ENCODE assay signal across 19 cellular contexts in genomic region chr2:95359035-95359434, GRCh38. TPM values are rescaled to one million over a fixed set of nuclear protein-coding genes. Genes with fewer than 3 reads are reported as not detected.
DNase-seq lines count a peak whose midpoint lies in the region; ATAC-seq and TF ChIP-seq lines count a peak whose summit lies in the region.
"Had no signal": no experiment of that assay in that cellular context is flagged by ENCODE, and none has a peak within 500 bp of the region (broad histone marks: within the 10 kb centered on the region; RNA-seq: fewer than 3 reads in every experiment).

No MANE protein-coding gene starts in this region.

- dilution Hi-C loops in IMR-90 (cut with HindIII; ENCODE audit: low sequenced_read_pairs, unreplicated experiment) (no loop called here), mammary epithelial cell (cut with HindIII; ENCODE audit: low sequenced_read_pairs) (no loop called here)

- CTCF ChIA-PET in IMR-90 (lab: Yijun Ruan, JAX), result interaction anchor here (1.0 kb wide), 1 partner anchor 10 kb away, joined by 5 read pairs; no protein-coding TSS in a partner anchor
- CTCF ChIA-PET in mammary epithelial cell (lab: Charles Lee; ENCODE audit: low non-redundant PET), result interaction anchor here (0.5 to 0.9 kb wide), 2 partner anchors 14 to 167 kb away, joined by 3 to 4 read pairs; no protein-coding TSS in a partner anchor

- H3K23ac ChIP-seq in IMR-90 (ENCODE audit: low read depth, low read length), result no peak overlapping the region

- no peak overlapping the region for H2AK5ac ChIP-seq in IMR-90 (ENCODE audit: low read depth, low read length)

- no peak overlapping the region for H3K18ac ChIP-seq in IMR-90 (ENCODE audit: low read depth, low read length)

- no peak overlapping the region for H2BK20ac ChIP-seq in IMR-90 (ENCODE audit: low read depth, low read length)

- BruUV-seq in IMR-90 (replicated peaks; lab: Mats Ljungman, UMichigan) (no TSS peak), mammary epithelial cell (replicated peaks; lab: Mats Ljungman, UMichigan) (no TSS peak)

- TF ChIP-seq RAD21 in IMR-90 (IDR thresholded peaks at IDR 0.05; ENCODE audit: low read length), result no peak

- DNase-seq in AG09309 (ENCODE audit: low read depth) (peak; percentile 37), IMR-90 (peak; percentile 73), mammary epithelial cell (peak; percentile 59), left lung (no peak), COR-L47 (lab: John Stamatoyannopoulos, UW) (no peak), NCI-H2227 treated with DMSO at 0.1 percent for 48 hours (lab: John Stamatoyannopoulos, UW) (no peak), NCI-H2227 (lab: John Stamatoyannopoulos, UW; ENCODE audit: unreplicated experiment) (no peak), NOMO-1 treated with DMSO at 0.1 percent for 48 hours (lab: John Stamatoyannopoulos, UW; ENCODE audit: unreplicated experiment) (no peak)
- DNase-seq: activated CD4-positive, alpha-beta memory T cell treated with anti-CD3 and anti-CD28 coated beads for 36 hours; DMS79 treated with DMSO at 0.1 percent for 48 hours; immature natural killer cell; midbrain; NK-92 treated with Interleukin-12 subunit alpha and Interleukin-12 subunit beta, amount 100 ng/mL, for 24 hours; SJCRH30; spleen had no signal

- no CpG with 5 or more reads among the region's 4 CpGs for WGBS in IMR-90 (ENCODE audit: extremely low coverage in 2 of 2, insufficient read length in 1 of 2), 2 experiments
- WGBS in mammary epithelial cell (ENCODE audit: low coverage, missing lambda C conversion rate), result 87% methylated on average over 4 of the region's 4 CpGs

- H2AFZ ChIP-seq in IMR-90 (replicated peaks; ENCODE audit: low read length, poor library complexity) (no peak overlapping the region), mammary epithelial cell (ENCODE audit: low read depth, low read length) (no peak overlapping the region)

- H4K20me1 ChIP-seq in IMR-90 (ENCODE audit: insufficient read depth, low read length) (no peaks in the 10 kb centered on the region), mammary epithelial cell (ENCODE audit: insufficient read depth, low read length) (no peaks in the 10 kb centered on the region)
- H4K20me1 ChIP-seq: BLaER1 had no signal

- H2BK120ac ChIP-seq in IMR-90 (ENCODE audit: low read depth, low read length), result no peak overlapping the region

- H3K4ac ChIP-seq in IMR-90 (ENCODE audit: low read depth, low read length), result no peak overlapping the region

- H2BK15ac ChIP-seq in IMR-90 (ENCODE audit: low read depth, low read length), result no peak overlapping the region

- no peaks in the 10 kb centered on the region for H3K79me1 ChIP-seq in IMR-90 (ENCODE audit: low read depth in 1 of 2, low read length in 2 of 2)

- peaks cover 5% of the 10 kb centered on the region; the same call in 1 of the 2 replicates for H3K4me1 ChIP-seq in IMR-90 (ENCODE audit: control insufficient read depth, insufficient read depth, low read length)
- H3K4me1 ChIP-seq in mammary epithelial cell (ENCODE audit: insufficient read depth, low read length), result no peaks in the 10 kb centered on the region
- no peaks in the 10 kb centered on the region for H3K4me1 ChIP-seq in left lung
- H3K4me1 ChIP-seq: adrenal gland, BLaER1, SJCRH30, spleen had no signal

- H3K36me3 ChIP-seq in IMR-90 (ENCODE audit: control insufficient read depth, insufficient read depth, low read length) (no peaks in the 10 kb centered on the region), mammary epithelial cell (ENCODE audit: insufficient read depth, low read length) (no peaks in the 10 kb centered on the region), left lung (no peaks in the 10 kb centered on the region)
- H3K36me3 ChIP-seq: adrenal gland, BLaER1, gastroesophageal sphincter, neutrophil, SJCRH30, spleen had no signal

- ATAC-seq in IMR-90 (ENCODE audit: low read depth) (peak; percentile 94), left lung (peak; percentile 14)
- ATAC-seq: gastroesophageal sphincter had no signal

- in situ Hi-C loops in IMR-90 (cut with MboI; ENCODE audit: low sequenced_read_pairs) (no loop called here), mammary epithelial cell (cut with MboI; ENCODE audit: low sequenced_read_pairs in 2 of 2) (no loop called here)

- no peak for TF ChIP-seq CTCF in AG09309 (IDR thresholded peaks at IDR 0.05; ENCODE audit: control insufficient read depth, insufficient read depth, low read depth, low read length, missing control alignments)
- no peak for TF ChIP-seq CTCF in IMR-90 (conservative IDR thresholded peaks at IDR 0.05; ENCODE audit: low read depth, low read length)
- no peak for TF ChIP-seq CTCF in mammary epithelial cell (conservative IDR thresholded peaks at IDR 0.05 in 1 of 2, IDR thresholded peaks at IDR 0.05 in 1 of 2; ENCODE audit: extremely low read depth in 1 of 2, insufficient read depth in 1 of 2, low read depth in 1 of 2, low read length in 2 of 2)
- TF ChIP-seq CTCF in left lung (IDR thresholded peaks at IDR 0.05), result no peak

- H2BK5ac ChIP-seq in IMR-90 (ENCODE audit: low read depth, low read length, poor library complexity, severe bottlenecking), result no peak overlapping the region

- no peak overlapping the region for H3K9ac ChIP-seq in IMR-90 (ENCODE audit: low read depth, low read length)
- no peak overlapping the region for H3K9ac ChIP-seq in mammary epithelial cell (ENCODE audit: insufficient read depth, low read length)
- H3K9ac ChIP-seq: BLaER1 had no signal

- H4K8ac ChIP-seq in IMR-90 (ENCODE audit: low read depth in 2 of 2, low read length in 2 of 2), result no peak overlapping the region

- no peak overlapping the region for H2AK9ac ChIP-seq in IMR-90 (replicated peaks; ENCODE audit: low read depth, low read length, poor library complexity)

- no peak for TF ChIP-seq POLR2A in IMR-90 (IDR thresholded peaks at IDR 0.05; ENCODE audit: low read depth, low read length)

- POLR2A ChIA-PET in IMR-90 (lab: Charles Lee; ENCODE audit: unreplicated experiment), result no interaction called here

- intact Hi-C loops in IMR-90 (cut with micrococcal nuclease) (no loop called here), mammary epithelial cell (cut with micrococcal nuclease) (no loop called here), left lung (cut with DNase I) (no loop called here)

- H3K9me3 ChIP-seq in IMR-90 (ENCODE audit: control insufficient read depth, insufficient read depth, low read length) (peaks cover 4% of the 10 kb centered on the region), mammary epithelial cell (replicated peaks; ENCODE audit: insufficient read depth, low read length) (no peaks in the 10 kb centered on the region), left lung (no peaks in the 10 kb centered on the region)
- H3K9me3 ChIP-seq: adrenal gland, gastroesophageal sphincter, neutrophil, SJCRH30 had no signal

- H3K56ac ChIP-seq in IMR-90 (ENCODE audit: extremely low read depth, insufficient read depth, low read length), result no peak overlapping the region

- no peak overlapping the region for H3K14ac ChIP-seq in IMR-90 (replicated peaks; ENCODE audit: low read depth, low read length)

- H3K27ac ChIP-seq in IMR-90 (ENCODE audit: insufficient read depth, low read length) (no peak overlapping the region), mammary epithelial cell (ENCODE audit: insufficient read depth, low read depth, low read length) (no peak overlapping the region), left lung (no peak overlapping the region)
- H3K27ac ChIP-seq: adrenal gland, BLaER1, gastroesophageal sphincter, neutrophil, SJCRH30, spleen had no signal

- no peak overlapping the region; the same call in 1 of the 2 replicates for H3K4me2 ChIP-seq in IMR-90 (ENCODE audit: low read depth, low read length)
- H3K4me2 ChIP-seq in mammary epithelial cell (ENCODE audit: insufficient read depth, low read depth, low read length), result no peak overlapping the region
- H3K4me2 ChIP-seq: BLaER1 had no signal

- no peaks in the 10 kb centered on the region for H3K9me1 ChIP-seq in IMR-90 (ENCODE audit: insufficient read depth, low read length)

- no peak overlapping the region for H3K4me3 ChIP-seq in AG09309 (ENCODE audit: control insufficient read depth, low read depth, low read length)
- H3K4me3 ChIP-seq in IMR-90 (ENCODE audit: insufficient read depth, low read depth, low read length), result no peak overlapping the region
- no peak overlapping the region for H3K4me3 ChIP-seq in mammary epithelial cell (replicated peaks in 1 of 3; ENCODE audit: insufficient read depth in 1 of 3, low read depth in 2 of 3, low read length in 3 of 3)
- no peak overlapping the region for H3K4me3 ChIP-seq in left lung
- H3K4me3 ChIP-seq: adrenal gland, BLaER1, gastroesophageal sphincter, SJCRH30, spleen had no signal

- H4K91ac ChIP-seq in IMR-90 (ENCODE audit: insufficient read depth, low read depth, low read length), result no peak overlapping the region

- no peak overlapping the region for H4K5ac ChIP-seq in IMR-90 (ENCODE audit: low read depth, low read length)

- H3K79me2 ChIP-seq in mammary epithelial cell (ENCODE audit: insufficient read depth, low read length), result peaks cover 3% of the 10 kb centered on the region

- H3K27me3 ChIP-seq in IMR-90 (ENCODE audit: control insufficient read depth, insufficient read depth, low read length) (peaks cover 2% of the 10 kb centered on the region; the same call in 1 of the 2 replicates), mammary epithelial cell (ENCODE audit: insufficient read depth, low read length) (no peaks in the 10 kb centered on the region), left lung (peaks cover 0 to 4% of the 10 kb centered on the region in 2 donors)
- H3K27me3 ChIP-seq: adrenal gland, BLaER1, gastroesophageal sphincter, SJCRH30 had no signal

TF ChIP-seq in IMR-90, 13 proteins besides CTCF, POLR2A, EP300 and RAD21 (continues in another document):
- TF ChIP-seq MAFK (IDR thresholded peaks at IDR 0.05; ENCODE audit: low read depth, low read length), result no peak
- TF ChIP-seq ELK1 (IDR thresholded peaks at IDR 0.05; ENCODE audit: borderline replicate concordance, low read depth, low read length), result no peak
- TF ChIP-seq SMC3 (IDR thresholded peaks at IDR 0.05; ENCODE audit: low read depth, low read length), result no peak
- TF ChIP-seq MXI1 (IDR thresholded peaks at IDR 0.05; ENCODE audit: borderline replicate concordance, low read depth, low read length), result no peak
- TF ChIP-seq MAZ (IDR thresholded peaks at IDR 0.05; ENCODE audit: borderline replicate concordance, low read depth, low read length), result no peak

RNA-seq across cellular contexts. Expression of gene FAHD2A, which starts 43.5 kb away (rescaled TPM):
- total RNA-seq in IMR-90 (2012; rRNA removed) (35.0 and 36.2 TPM in 2 replicates), mammary epithelial cell (10 to 100 TPM; 23.8 to 26.8 TPM), left lung (10 to 100 TPM; 23.6 to 26.8 TPM)
- polyA plus RNA-seq in IMR-90 (2012; rRNA removed) (34.0 and 35.1 TPM in 2 replicates), mammary epithelial cell (30.1 TPM)
- 30.2 and 32.1 TPM in 2 replicates for polyA plus RNA-seq in IMR-90 (2012; cell fraction: cytosol; rRNA removed)
- polyA plus RNA-seq in IMR-90 (2012; cell fraction: nucleus; rRNA removed; ENCODE audit: low replicate concordance), result 64.5 and 80.7 TPM in 2 replicates
- 62.2 TPM for polyA minus RNA-seq in mammary epithelial cell

Comparison
In these comparisons a context has a peak if more than half of its experiments do, and no peak if none do; other contexts are left out.
1. DNase-seq: peak in AG09309 (single experiment), IMR-90 (single experiment) and mammary epithelial cell (single experiment); none in left lung (0 of 2), COR-L47 (single experiment), NCI-H2227 treated with DMSO at 0.1 percent for 48 hours (single experiment), NCI-H2227 (single experiment) and NOMO-1 treated with DMSO at 0.1 percent for 48 hours (single experiment).